Comparison of ENCODE assay signal across 19 cellular contexts in genomic region chr10:11876805-11877395, GRCh38. TPM values are rescaled to one million over a fixed set of nuclear protein-coding genes. Genes with fewer than 3 reads are reported as not detected.
DNase-seq lines count a peak whose midpoint lies in the region; ATAC-seq, FAIRE-seq and TF ChIP-seq lines count a peak whose summit lies in the region.
"Had no signal": no experiment of that assay in that cellular context is flagged by ENCODE, and none has a peak within 500 bp of the region (broad histone marks: within the 10 kb centered on the region; RNA-seq: fewer than 3 reads in every experiment).

No MANE protein-coding gene starts in this region.

- ATAC-seq in A549 = no peak
- ATAC-seq in RWPE2 (ENCODE audit: low read depth) = no peak
- no peak for ATAC-seq in foreskin keratinocyte
- no peak for ATAC-seq in GM21723 (IDR thresholded peaks at IDR 0.05; ENCODE audit: unreplicated experiment)
- ATAC-seq in GM21737 (IDR thresholded peaks at IDR 0.05; ENCODE audit: unreplicated experiment) = no peak

- H3K14ac ChIP-seq in trophoblast cell (ENCODE audit: low read length) = no peak overlapping the region

- H4K8ac ChIP-seq in trophoblast cell (ENCODE audit: low read depth, low read length) = no peak overlapping the region

- no peak overlapping the region for H3K4me3 ChIP-seq in A549
- no peak overlapping the region for H3K4me3 ChIP-seq in RWPE2 (ENCODE audit: severe bottlenecking)
- no peak overlapping the region for H3K4me3 ChIP-seq in trophoblast cell (ENCODE audit: low read depth, low read length)
- H3K4me3 ChIP-seq: gastrocnemius medialis, SK-N-MC, vagina had no signal

- H3K79me2 ChIP-seq in trophoblast cell (ENCODE audit: control insufficient read depth, insufficient read depth, low read length, poor library complexity) = peaks cover 4% of the 10 kb centered on the region

- H3K18ac ChIP-seq in trophoblast cell (ENCODE audit: low read length) = no peak overlapping the region

- TF ChIP-seq CTCF in A549 (IDR thresholded peaks at IDR 0.05) = no peak
- TF ChIP-seq CTCF in RWPE2 (IDR thresholded peaks at IDR 0.05; ENCODE audit: poor library complexity, severe bottlenecking) = no peak
- TF ChIP-seq CTCF in foreskin keratinocyte (conservative IDR thresholded peaks at IDR 0.05) = no peak

- H4K12ac ChIP-seq in trophoblast cell (ENCODE audit: low read depth, low read length) = no peak overlapping the region

- TF ChIP-seq EP300 in A549 (IDR thresholded peaks at IDR 0.05) = no peak

- H3K36me3 ChIP-seq in RWPE2 (ENCODE audit: low read depth) (peaks cover 5% of the 10 kb centered on the region), trophoblast cell (ENCODE audit: control insufficient read depth in 1 of 2, insufficient read depth in 2 of 2, low read length in 2 of 2) (no peaks in the 10 kb centered on the region)
- H3K36me3 ChIP-seq: BE2C, gastrocnemius medialis, vagina had no signal

- H2BK120ac ChIP-seq in trophoblast cell (ENCODE audit: insufficient read depth, low read length, poor library complexity) = no peak overlapping the region

- no peak overlapping the region for H2AK5ac ChIP-seq in trophoblast cell (ENCODE audit: low read length)

- TF ChIP-seq POLR2A in A549 (IDR thresholded peaks at IDR 0.05; ENCODE audit: low read length) (no peak), erythroblast (IDR thresholded peaks at IDR 0.05; ENCODE audit: low read length) (no peak)

- CTCF ChIA-PET in A549 (lab: Yijun Ruan, JAX) = interaction anchor here (0.6 to 2.0 kb wide), 9 partner anchors 9 to 662 kb away, joined by 3 to 9 read pairs (median 4); no protein-coding TSS in a partner anchor

- WGBS in A549 (ENCODE audit: missing lambda C conversion rate) = 92% methylated on average over 18 of the region's 18 CpGs
- no CpG with 5 or more reads among the region's 18 CpGs for WGBS in trophoblast cell (ENCODE audit: extremely low coverage, insufficient coverage, insufficient read length)

- H3K4me1 ChIP-seq in A549 (peaks cover 46% of the 10 kb centered on the region), RWPE2 (ENCODE audit: insufficient read depth, poor library complexity, severe bottlenecking) (peaks cover 40% of the 10 kb centered on the region), foreskin keratinocyte (peaks cover 42% of the 10 kb centered on the region), trophoblast cell (ENCODE audit: control insufficient read depth in 1 of 2, insufficient read depth in 2 of 2, low read length in 2 of 2) (peaks cover 35 to 47% of the 10 kb centered on the region in 2 experiments)

- DNase-seq in A549 (ENCODE audit: low read depth in 1 of 2, low spot score in 1 of 2) (no peak), RWPE2 (ENCODE audit: low spot score) (no peak), foreskin keratinocyte (no peak), trophoblast cell (no peak), erythroblast (lab: John Stamatoyannopoulos, UW) (no peak)
- DNase-seq in stimulated activated naive CD4-positive, alpha-beta T cell treated with Interleukin-2 at 50 U/mL for 16 hours (lab: John Stamatoyannopoulos, UW) = no peak
- DNase-seq: 8988T; activated effector memory CD4-positive, alpha-beta T cell treated with Interleukin-2 at 50 U/mL for 16 hours; BE2C; gastrocnemius medialis; NCI-H2029 treated with DMSO at 0.1 percent for 48 hours; NCI-H345; nephron progenitor cell had no signal

- no peaks in the 10 kb centered on the region for H3K9me3 ChIP-seq in A549
- H3K9me3 ChIP-seq in RWPE2 (ENCODE audit: severe bottlenecking) = no peaks in the 10 kb centered on the region
- no peaks in the 10 kb centered on the region for H3K9me3 ChIP-seq in trophoblast cell (ENCODE audit: insufficient read depth, low read depth, low read length)
- H3K9me3 ChIP-seq: BE2C, gastrocnemius medialis, vagina had no signal

- peaks cover 49% of the 10 kb centered on the region for H3K79me1 ChIP-seq in trophoblast cell (ENCODE audit: low read length)

- no peak overlapping the region for H3K9ac ChIP-seq in trophoblast cell (ENCODE audit: low read length)

- no peak for FAIRE-seq in A549 (lab: Jason Lieb, UNC)
- FAIRE-seq: D721Med, endothelial cell of umbilical vein had no signal

- POLR2A ChIA-PET in A549 (lab: Yijun Ruan, JAX) = no interaction called here

- H3K4ac ChIP-seq in trophoblast cell (ENCODE audit: low read depth, low read length) = no peak overlapping the region

- peak overlapping the region; percentile 21 for H4K91ac ChIP-seq in trophoblast cell (ENCODE audit: low read depth, low read length)

- no peak for TF ChIP-seq RAD21 in A549 (conservative IDR thresholded peaks at IDR 0.05 in 1 of 2, IDR thresholded peaks at IDR 0.05 in 1 of 2)

- no peaks in the 10 kb centered on the region for H3K27me3 ChIP-seq in RWPE2 (ENCODE audit: insufficient read depth, poor library complexity, severe bottlenecking)
- no peaks in the 10 kb centered on the region for H3K27me3 ChIP-seq in foreskin keratinocyte
- H3K27me3 ChIP-seq in trophoblast cell (ENCODE audit: insufficient read depth, low read length) = no peaks in the 10 kb centered on the region
- H3K27me3 ChIP-seq: BE2C, gastrocnemius medialis, vagina had no signal

- H2AFZ ChIP-seq in trophoblast cell (ENCODE audit: insufficient read depth, low read length, poor library complexity) = no peak overlapping the region

- H3K4me2 ChIP-seq in A549 (0 out of 3 replicates have a peak overlapping the region, but pooled peaks have one; percentile 80), trophoblast cell (ENCODE audit: low read length) (no peak overlapping the region)

- H2BK5ac ChIP-seq in trophoblast cell (ENCODE audit: low read depth, low read length, poor library complexity) = no peak overlapping the region

- H3K27ac ChIP-seq in A549 = peak overlapping the region; percentile 82 to 92
- H3K27ac ChIP-seq in RWPE2 (ENCODE audit: poor library complexity, severe bottlenecking) = peak overlapping the region; percentile 98
- H3K27ac ChIP-seq in foreskin keratinocyte = peak overlapping the region; percentile 29
- no peak overlapping the region for H3K27ac ChIP-seq in trophoblast cell (ENCODE audit: low read depth, low read length)
- H3K27ac ChIP-seq: SK-N-MC had no signal

- no peak overlapping the region for H3K23ac ChIP-seq in trophoblast cell (ENCODE audit: low read length)

- H2BK12ac ChIP-seq in trophoblast cell (ENCODE audit: low read length) = peak overlapping the region; percentile 73

TF ChIP-seq in A549, 52 proteins besides CTCF, POLR2A, EP300 and RAD21 (continues in another document):
- TF ChIP-seq ESRRA (IDR thresholded peaks at IDR 0.05; ENCODE audit: borderline replicate concordance, low read length) (no peak), NPAS2 (CRISPR knock-in tag; IDR thresholded peaks at IDR 0.05; ENCODE audit: borderline replicate concordance) (no peak), FOXS1 (CRISPR knock-in tag; IDR thresholded peaks at IDR 0.05) (no peak), SREBF2 (IDR thresholded peaks at IDR 0.05) (no peak), JUN (IDR thresholded peaks at IDR 0.05) (no peak), KDM1A (IDR thresholded peaks at IDR 0.05; ENCODE audit: low read depth) (no peak), ZNF302 (CRISPR knock-in tag; IDR thresholded peaks at IDR 0.05) (no peak), JUNB (IDR thresholded peaks at IDR 0.05) (no peak), TFCP2L1 (CRISPR knock-in tag; IDR thresholded peaks at IDR 0.05) (no peak), ELK1 (IDR thresholded peaks at IDR 0.05; ENCODE audit: low read depth, low read length) (no peak), TP53 (CRISPR knock-in tag; IDR thresholded peaks at IDR 0.05) (no peak), NFE2L2 (conservative IDR thresholded peaks at IDR 0.05; ENCODE audit: low read length) (no peak), PHF8 (IDR thresholded peaks at IDR 0.05; ENCODE audit: borderline replicate concordance, low read depth) (no peak), BCL3 (IDR thresholded peaks at IDR 0.05) (no peak), NR3C1 (IDR thresholded peaks at IDR 0.05) (no peak), MAX (IDR thresholded peaks at IDR 0.05) (no peak), ZSCAN20 (CRISPR knock-in tag; IDR thresholded peaks at IDR 0.05) (no peak)
- TF ChIP-seq, protein P1, sequence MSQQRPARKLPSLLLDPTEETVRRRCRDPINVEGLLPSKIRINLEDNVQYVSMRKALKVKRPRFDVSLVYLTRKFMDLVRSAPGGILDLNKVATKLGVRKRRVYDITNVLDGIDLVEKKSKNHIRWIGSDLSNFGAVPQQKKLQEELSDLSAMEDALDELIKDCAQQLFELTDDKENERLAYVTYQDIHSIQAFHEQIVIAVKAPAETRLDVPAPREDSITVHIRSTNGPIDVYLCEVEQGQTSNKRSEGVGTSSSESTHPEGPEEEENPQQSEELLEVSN (IDR thresholded peaks at IDR 0.05; ENCODE audit: borderline replicate concordance, low read depth) = no peak

RNA-seq across cellular contexts. Expression of gene PROSER2, which starts 53.7 kb away (rescaled TPM):
- polyA plus RNA-seq in A549 (2011; rRNA removed) (8.9 and 10.1 TPM in 2 replicates), A549 (2017; fragmentation: RNase III; extraction: RNeasy Plus Mini Kit Qiagen cat#74134 plus additional on column Dnase treatment) (14.2 to 15.2 TPM (median 14.4 TPM) in 3 replicates), foreskin keratinocyte (18.1 and 22.8 TPM in 2 replicates)
- 13.2 and 17.1 TPM in 2 replicates for polyA plus RNA-seq in A549 (2012; cell fraction: cytosol; rRNA removed)
- polyA plus RNA-seq in A549 (2012; cell fraction: nucleus; rRNA removed) = 23.0 and 32.5 TPM in 2 replicates
- polyA minus RNA-seq in A549 (2011; rRNA and poly(A)+ RNA removed) = 5.3 and 11.5 TPM in 2 replicates
- total RNA-seq in foreskin keratinocyte = 17.2 and 22.2 TPM in 2 replicates
- polyA plus RNA-seq in trophoblast cell (2013) = 16.0 and 17.5 TPM in 2 replicates
